In genomic region chr15:48595988-48596387, GRCh38 we compare ENCODE assay signal across 18 cellular contexts. TPM values are rescaled to one million over a fixed set of nuclear protein-coding genes. Genes with fewer than 3 reads are reported as not detected.
DNase-seq lines count a peak whose midpoint lies in the region; ATAC-seq, FAIRE-seq and TF ChIP-seq lines count a peak whose summit lies in the region.
"Had no signal": no experiment of that assay in that cellular context is flagged by ENCODE, and none has a peak within 500 bp of the region (broad histone marks: within the 10 kb centered on the region; RNA-seq: fewer than 3 reads in every experiment).

No MANE protein-coding gene starts in this region.

- H3K36me3 Mint-ChIP-seq in HFFc6 (ENCODE audit: low read depth), result peaks cover 48% of the 10 kb centered on the region

- no peak overlapping the region for H3K4me3 Mint-ChIP-seq in HFFc6

- peaks cover 1% of the 10 kb centered on the region; the same call in 1 of the 2 replicates for H3K27me3 Mint-ChIP-seq in HFFc6 (ENCODE audit: insufficient read depth)

- no peak overlapping the region for H3K9ac ChIP-seq in kidney (ENCODE audit: low read length in 2 of 2)

- H3K4me3 ChIP-seq in GM12864 (ENCODE audit: low read depth, low read length), result peak overlapping the region; percentile 30; the same call in 1 of the 2 replicates
- H3K4me3 ChIP-seq in mucosa of descending colon, result no peak overlapping the region
- no peak overlapping the region for H3K4me3 ChIP-seq in kidney (ENCODE audit: low read length in 2 of 2)

- no peaks in the 10 kb centered on the region for H3K9me3 Mint-ChIP-seq in HFFc6

- H3K4me1 ChIP-seq in mucosa of descending colon (ENCODE audit: low read depth) (no peaks in the 10 kb centered on the region), kidney (ENCODE audit: control insufficient read depth in 1 of 2, insufficient read depth in 1 of 2, low read depth in 1 of 2, low read length in 2 of 2) (no peaks in the 10 kb centered on the region)

- intact Hi-C loops in mucosa of descending colon (cut with DNase I, micrococcal nuclease), result no loop called here
- intact Hi-C loops in kidney (cut with DNase I), result no loop called here

- H3K27ac ChIP-seq in kidney (ENCODE audit: low read depth in 2 of 2, low read length in 2 of 2), result no peak overlapping the region

- peak overlapping the region; percentile 37; the same call in 1 of the 2 replicates for H3K27ac Mint-ChIP-seq in HFFc6

- peak; percentile 56 for ATAC-seq in GM19035 (IDR thresholded peaks at IDR 0.05; ENCODE audit: unreplicated experiment)
- peak; percentile 71 for ATAC-seq in HG03439 (IDR thresholded peaks at IDR 0.05; ENCODE audit: unreplicated experiment)
- ATAC-seq in mucosa of descending colon, result no peak
- ATAC-seq: Right ventricle myocardium inferior had no signal

- DNase-seq in GM12864 (ENCODE audit: low read depth) (peak; percentile 29), HFFc6 (no peak), mucosa of descending colon (no peak), nucleus accumbens (lab: John Stamatoyannopoulos, UW) (no peak), kidney (no peak), NCI-H2196 treated with DMSO at 0.1 percent for 48 hours (lab: John Stamatoyannopoulos, UW; ENCODE audit: unreplicated experiment) (no peak)
- DNase-seq: ACHN; activated CD4-positive, alpha-beta T cell treated with anti-CD3 and anti-CD28 coated beads, Interleukin-2, amount 50 U/mL, for 48 hours; activated effector memory CD4-positive, alpha-beta T cell treated with Interleukin-2 at 50 U/mL for 16 hours; COR-L47; Karpas-422; midbrain; NCI-H187; posterior cingulate gyrus; T1000 had no signal

- H3K36me3 ChIP-seq in mucosa of descending colon (ENCODE audit: low read depth) (no peaks in the 10 kb centered on the region), kidney (ENCODE audit: control insufficient read depth in 1 of 2, insufficient read depth in 2 of 2, low read length in 2 of 2) (peaks cover 0 to 5% of the 10 kb centered on the region in 2 donors)

- TF ChIP-seq CTCF in GM12864 (IDR thresholded peaks at IDR 0.05; ENCODE audit: low read depth, low read length, missing control alignments) (no peak), HFFc6 (IDR thresholded peaks at IDR 0.05) (no peak), mucosa of descending colon (IDR thresholded peaks at IDR 0.05) (no peak), kidney (IDR thresholded peaks at IDR 0.05; ENCODE audit: borderline replicate concordance, extremely low read depth, insufficient read depth) (no peak)

- H3K9me3 ChIP-seq in mucosa of descending colon (no peaks in the 10 kb centered on the region), kidney (ENCODE audit: control insufficient read depth in 1 of 2, low read length in 2 of 2) (no peaks in the 10 kb centered on the region)

- H3K4me1 Mint-ChIP-seq in HFFc6 (ENCODE audit: low read depth), result peaks cover 57% of the 10 kb centered on the region

- no peak for FAIRE-seq in kidney (lab: Jason Lieb, UNC)

RNA-seq across cellular contexts. Expression of gene FBN1, which starts 49.5 kb away (rescaled TPM):
- total RNA-seq in HFFc6 (2021; fragmentation: NEBNext Ultra II Directional; extraction: Animal tissue kit (Norgen Biotek cat#: 25700)), result 100 to 1,000 TPM; 584 to 754 (median 609) TPM
- total RNA-seq in mucosa of descending colon, result 10 to 100 TPM in 2 of 3 donors, 1 to 10 TPM in 1; 9.3 to 47.9 (median 35.9) TPM
- total RNA-seq in kidney, result 30.8 TPM
- polyA plus RNA-seq in kidney (ENCODE audit: insufficient read depth, low read depth, low replicate concordance), result 2.4 TPM

Comparison
In these comparisons a context has a peak if more than half of its experiments do, and no peak if none do; other contexts are left out.
1. RNA of gene FBN1, which starts 49.5 kb away (total RNA-seq): 584 to 754 TPM in HFFc6; 9.3 to 47.9 TPM in mucosa of descending colon and 30.8 TPM in kidney (single experiment); every median in the first group is over 10 times any median in the second.